In the genomic region with DNA sequence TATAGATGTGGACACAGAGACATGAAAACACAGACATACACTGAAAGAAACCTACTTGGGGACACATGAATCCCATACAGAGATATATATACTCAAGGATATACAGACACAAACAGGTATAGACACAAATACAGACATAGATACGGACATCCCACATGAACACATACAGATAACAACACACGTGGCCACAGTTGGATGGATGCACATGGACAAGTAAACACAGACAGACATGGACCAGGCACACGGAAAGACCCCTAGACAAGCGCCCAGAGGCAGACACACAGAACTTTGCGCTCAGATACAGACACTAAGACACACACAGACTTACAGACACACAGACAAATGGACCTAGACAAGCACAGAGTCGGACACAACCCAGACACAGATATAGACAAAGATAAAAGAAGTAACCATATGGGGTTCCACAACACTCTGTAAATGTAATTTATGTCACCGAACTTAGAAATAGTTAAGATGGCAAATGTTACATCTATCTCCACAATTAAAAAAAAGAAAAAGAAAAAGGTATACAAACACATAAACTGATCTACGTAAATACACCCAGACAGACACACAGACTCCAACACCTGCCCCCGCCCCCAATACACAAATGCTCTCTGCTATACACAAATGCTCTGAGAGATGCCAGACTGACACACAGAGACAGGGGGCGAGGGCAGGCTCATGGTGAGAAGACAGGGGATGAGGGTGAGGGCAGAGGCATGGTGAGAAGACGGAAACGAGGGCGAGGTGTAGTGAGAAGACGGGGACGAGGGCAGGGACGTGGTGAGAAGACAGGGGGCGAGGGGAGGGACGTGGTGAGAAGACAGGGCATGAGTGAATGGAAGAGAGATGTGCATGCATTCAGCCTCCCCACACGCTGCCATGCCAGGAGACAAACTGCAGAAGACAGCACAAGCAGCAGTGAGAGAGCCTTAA, we compare ENCODE assay signal across 1 cellular context.
TF ChIP-seq lines count a peak whose summit lies in the region.

No MANE protein-coding gene starts in this region.

TF ChIP-seq in WTC11, 78 proteins besides CTCF, POLR2A, EP300 and RAD21:
- TF ChIP-seq, protein P1, sequence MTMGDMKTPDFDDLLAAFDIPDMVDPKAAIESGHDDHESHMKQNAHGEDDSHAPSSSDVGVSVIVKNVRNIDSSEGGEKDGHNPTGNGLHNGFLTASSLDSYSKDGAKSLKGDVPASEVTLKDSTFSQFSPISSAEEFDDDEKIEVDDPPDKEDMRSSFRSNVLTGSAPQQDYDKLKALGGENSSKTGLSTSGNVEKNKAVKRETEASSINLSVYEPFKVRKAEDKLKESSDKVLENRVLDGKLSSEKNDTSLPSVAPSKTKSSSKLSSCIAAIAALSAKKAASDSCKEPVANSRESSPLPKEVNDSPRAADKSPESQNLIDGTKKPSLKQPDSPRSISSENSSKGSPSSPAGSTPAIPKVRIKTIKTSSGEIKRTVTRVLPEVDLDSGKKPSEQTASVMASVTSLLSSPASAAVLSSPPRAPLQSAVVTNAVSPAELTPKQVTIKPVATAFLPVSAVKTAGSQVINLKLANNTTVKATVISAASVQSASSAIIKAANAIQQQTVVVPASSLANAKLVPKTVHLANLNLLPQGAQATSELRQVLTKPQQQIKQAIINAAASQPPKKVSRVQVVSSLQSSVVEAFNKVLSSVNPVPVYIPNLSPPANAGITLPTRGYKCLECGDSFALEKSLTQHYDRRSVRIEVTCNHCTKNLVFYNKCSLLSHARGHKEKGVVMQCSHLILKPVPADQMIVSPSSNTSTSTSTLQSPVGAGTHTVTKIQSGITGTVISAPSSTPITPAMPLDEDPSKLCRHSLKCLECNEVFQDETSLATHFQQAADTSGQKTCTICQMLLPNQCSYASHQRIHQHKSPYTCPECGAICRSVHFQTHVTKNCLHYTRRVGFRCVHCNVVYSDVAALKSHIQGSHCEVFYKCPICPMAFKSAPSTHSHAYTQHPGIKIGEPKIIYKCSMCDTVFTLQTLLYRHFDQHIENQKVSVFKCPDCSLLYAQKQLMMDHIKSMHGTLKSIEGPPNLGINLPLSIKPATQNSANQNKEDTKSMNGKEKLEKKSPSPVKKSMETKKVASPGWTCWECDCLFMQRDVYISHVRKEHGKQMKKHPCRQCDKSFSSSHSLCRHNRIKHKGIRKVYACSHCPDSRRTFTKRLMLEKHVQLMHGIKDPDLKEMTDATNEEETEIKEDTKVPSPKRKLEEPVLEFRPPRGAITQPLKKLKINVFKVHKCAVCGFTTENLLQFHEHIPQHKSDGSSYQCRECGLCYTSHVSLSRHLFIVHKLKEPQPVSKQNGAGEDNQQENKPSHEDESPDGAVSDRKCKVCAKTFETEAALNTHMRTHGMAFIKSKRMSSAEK (CRISPR knock-in tag; IDR thresholded peaks at IDR 0.05; ENCODE audit: borderline replicate concordance) = no peak
- TF ChIP-seq, protein P2, sequence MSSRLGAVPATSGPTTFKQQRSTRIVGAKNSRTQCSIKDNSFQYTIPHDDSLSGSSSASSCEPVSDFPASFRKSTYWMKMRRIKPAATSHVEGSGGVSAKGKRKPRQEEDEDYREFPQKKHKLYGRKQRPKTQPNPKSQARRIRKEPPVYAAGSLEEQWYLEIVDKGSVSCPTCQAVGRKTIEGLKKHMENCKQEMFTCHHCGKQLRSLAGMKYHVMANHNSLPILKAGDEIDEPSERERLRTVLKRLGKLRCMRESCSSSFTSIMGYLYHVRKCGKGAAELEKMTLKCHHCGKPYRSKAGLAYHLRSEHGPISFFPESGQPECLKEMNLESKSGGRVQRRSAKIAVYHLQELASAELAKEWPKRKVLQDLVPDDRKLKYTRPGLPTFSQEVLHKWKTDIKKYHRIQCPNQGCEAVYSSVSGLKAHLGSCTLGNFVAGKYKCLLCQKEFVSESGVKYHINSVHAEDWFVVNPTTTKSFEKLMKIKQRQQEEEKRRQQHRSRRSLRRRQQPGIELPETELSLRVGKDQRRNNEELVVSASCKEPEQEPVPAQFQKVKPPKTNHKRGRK (CRISPR knock-in tag; IDR thresholded peaks at IDR 0.05; ENCODE audit: borderline replicate concordance) = no peak
- TF ChIP-seq, protein P3, sequence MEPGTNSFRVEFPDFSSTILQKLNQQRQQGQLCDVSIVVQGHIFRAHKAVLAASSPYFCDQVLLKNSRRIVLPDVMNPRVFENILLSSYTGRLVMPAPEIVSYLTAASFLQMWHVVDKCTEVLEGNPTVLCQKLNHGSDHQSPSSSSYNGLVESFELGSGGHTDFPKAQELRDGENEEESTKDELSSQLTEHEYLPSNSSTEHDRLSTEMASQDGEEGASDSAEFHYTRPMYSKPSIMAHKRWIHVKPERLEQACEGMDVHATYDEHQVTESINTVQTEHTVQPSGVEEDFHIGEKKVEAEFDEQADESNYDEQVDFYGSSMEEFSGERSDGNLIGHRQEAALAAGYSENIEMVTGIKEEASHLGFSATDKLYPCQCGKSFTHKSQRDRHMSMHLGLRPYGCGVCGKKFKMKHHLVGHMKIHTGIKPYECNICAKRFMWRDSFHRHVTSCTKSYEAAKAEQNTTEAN (CRISPR knock-in tag; IDR thresholded peaks at IDR 0.05) = no peak
- TF ChIP-seq GABPB1 (CRISPR knock-in tag; IDR thresholded peaks at IDR 0.05) = no peak
- no peak for TF ChIP-seq ESRRA (CRISPR knock-in tag; IDR thresholded peaks at IDR 0.05; ENCODE audit: borderline replicate concordance)
- TF ChIP-seq ZNF232 (CRISPR knock-in tag; IDR thresholded peaks at IDR 0.05) = no peak
- no peak for TF ChIP-seq FOXP1 (CRISPR knock-in tag; IDR thresholded peaks at IDR 0.05; ENCODE audit: borderline replicate concordance)
- TF ChIP-seq NR3C1 (CRISPR knock-in tag; conservative IDR thresholded peaks at IDR 0.05; ENCODE audit: low read depth) = no peak
- no peak for TF ChIP-seq EMX1 (CRISPR knock-in tag; IDR thresholded peaks at IDR 0.05)
- TF ChIP-seq MYBL2 (CRISPR knock-in tag; IDR thresholded peaks at IDR 0.05) = no peak
- TF ChIP-seq, protein P4, sequence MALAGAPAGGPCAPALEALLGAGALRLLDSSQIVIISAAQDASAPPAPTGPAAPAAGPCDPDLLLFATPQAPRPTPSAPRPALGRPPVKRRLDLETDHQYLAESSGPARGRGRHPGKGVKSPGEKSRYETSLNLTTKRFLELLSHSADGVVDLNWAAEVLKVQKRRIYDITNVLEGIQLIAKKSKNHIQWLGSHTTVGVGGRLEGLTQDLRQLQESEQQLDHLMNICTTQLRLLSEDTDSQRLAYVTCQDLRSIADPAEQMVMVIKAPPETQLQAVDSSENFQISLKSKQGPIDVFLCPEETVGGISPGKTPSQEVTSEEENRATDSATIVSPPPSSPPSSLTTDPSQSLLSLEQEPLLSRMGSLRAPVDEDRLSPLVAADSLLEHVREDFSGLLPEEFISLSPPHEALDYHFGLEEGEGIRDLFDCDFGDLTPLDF (CRISPR knock-in tag; IDR thresholded peaks at IDR 0.05) = no peak
TF ChIP-seq in WTC11: peak in this region for 0.
